ENCODE assay signal across 9 cellular contexts in genomic region chr6:134979142-134979541, GRCh38. TPM values are rescaled to one million over a fixed set of nuclear protein-coding genes. Genes with fewer than 3 reads are reported as not detected.
DNase-seq lines count a peak whose midpoint lies in the region; ATAC-seq lines count a peak whose summit lies in the region.
"Had no signal": no experiment of that assay in that cellular context is flagged by ENCODE, and none has a peak within 500 bp of the region (broad histone marks: within the 10 kb centered on the region; RNA-seq: fewer than 3 reads in every experiment).

No MANE protein-coding gene starts in this region.

- peak overlapping the region; percentile 88 for H3K27ac Mint-ChIP-seq in activated T-cell treated with anti-CD3 and anti-CD28 coated beads, Interleukin-2, amount 50 U/mL, for 72 hours

- peaks cover 33 to 54% of the 10 kb centered on the region in 2 donors for H3K36me3 Mint-ChIP-seq in activated T-cell treated with anti-CD3 and anti-CD28 coated beads, Interleukin-2, amount 50 U/mL, for 72 hours (ENCODE audit: insufficient read depth in 2 of 2)

- peaks cover 0 to 6% of the 10 kb centered on the region in 2 donors for H3K9me3 Mint-ChIP-seq in activated T-cell treated with anti-CD3 and anti-CD28 coated beads, Interleukin-2, amount 50 U/mL, for 72 hours

- H3K27me3 Mint-ChIP-seq in activated T-cell treated with anti-CD3 and anti-CD28 coated beads, Interleukin-2, amount 50 U/mL, for 72 hours (ENCODE audit: low read depth), result no peaks in the 10 kb centered on the region

- peaks cover 52% of the 10 kb centered on the region for H3K4me1 Mint-ChIP-seq in activated T-cell treated with anti-CD3 and anti-CD28 coated beads, Interleukin-2, amount 50 U/mL, for 72 hours (ENCODE audit: low read depth)

- peak overlapping the region; percentile 44 to 65 for H3K4me3 Mint-ChIP-seq in activated T-cell treated with anti-CD3 and anti-CD28 coated beads, Interleukin-2, amount 50 U/mL, for 72 hours

- ATAC-seq in HG03039 (IDR thresholded peaks at IDR 0.05; ENCODE audit: unreplicated experiment), result peak; percentile 86
- ATAC-seq in activated T-cell treated with anti-CD3 and anti-CD28 coated beads, Interleukin-2, amount 50 U/mL, for 72 hours (replicated peaks in 1 of 2), result peak; percentile 91 to 92
- ATAC-seq: SK-N-SH treated with all-trans-retinoic acid at 6 μM for 48 hours had no signal

- peak; percentile 42 for DNase-seq in stimulated activated naive CD4-positive, alpha-beta T cell treated with Interleukin-2 at 50 U/mL for 16 hours (lab: John Stamatoyannopoulos, UW)
- no peak for DNase-seq in stimulated activated naive CD4-positive, alpha-beta T cell (lab: John Stamatoyannopoulos, UW)
- DNase-seq in activated T-cell treated with anti-CD3 and anti-CD28 coated beads, Interleukin-2, amount 50 U/mL, for 72 hours, result peak; percentile 65 to 71
- DNase-seq in GM03348 (ENCODE audit: low spot score), result no peak
- DNase-seq in kidney glomerular epithelial cell (lab: John Stamatoyannopoulos, UW), result no peak
- no peak for DNase-seq in activated gamma-delta T cell treated with Interleukin-2 at 50 U/mL for 16 hours
- no peak for DNase-seq in DMS 273 treated with DMSO at 0.1 percent for 48 hours (lab: John Stamatoyannopoulos, UW)

RNA-seq across cellular contexts. Expression of gene ALDH8A1, which starts 29.2 kb away (rescaled TPM):
- 1 to 10 TPM; 1.8 to 5.6 TPM for total RNA-seq in activated T-cell treated with anti-CD3 and anti-CD28 coated beads, Interleukin-2, amount 50 U/mL, for 72 hours

Comparison
In these comparisons a context has a peak if more than half of its experiments do, and no peak if none do; other contexts are left out.
1. DNase-seq: peak in stimulated activated naive CD4-positive, alpha-beta T cell treated with Interleukin-2 at 50 U/mL for 16 hours (single experiment) and activated T-cell treated with anti-CD3 and anti-CD28 coated beads, Interleukin-2, amount 50 U/mL, for 72 hours (2 of 2); none in stimulated activated naive CD4-positive, alpha-beta T cell (0 of 6), GM03348 (single experiment), kidney glomerular epithelial cell (single experiment), activated gamma-delta T cell treated with Interleukin-2 at 50 U/mL for 16 hours (single experiment) and DMS 273 treated with DMSO at 0.1 percent for 48 hours (single experiment).